Comparison of ENCODE assay signal across 12 cellular contexts in the genomic region with DNA sequence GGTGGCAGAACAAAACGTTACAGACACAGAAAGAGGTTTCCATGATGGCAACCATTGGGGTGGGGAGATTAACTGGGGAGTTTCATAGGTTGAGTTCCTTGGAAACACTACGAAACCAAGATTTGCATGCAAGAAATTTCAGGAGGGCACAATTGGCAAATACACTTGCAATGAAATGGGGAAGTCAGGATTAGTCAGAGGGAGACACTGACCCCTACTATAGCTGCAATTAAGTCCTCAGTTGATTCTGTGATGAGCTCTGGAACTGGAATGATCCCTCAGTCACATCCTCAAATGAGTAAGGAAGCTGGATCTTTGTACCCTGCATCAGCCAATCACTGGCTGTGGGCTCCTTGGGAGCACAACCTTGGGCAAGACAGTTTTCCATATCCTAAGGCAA.
"Had no signal": no experiment of that assay in that cellular context is flagged by ENCODE, and none has a peak within 500 bp of the region (broad histone marks: within the 10 kb centered on the region; RNA-seq: fewer than 3 reads in every experiment).

No MANE protein-coding gene starts in this region.

- H3K27ac Mint-ChIP-seq: activated naive CD8-positive, alpha-beta T cell treated with anti-CD3 and anti-CD28 coated beads for 36 hours; brain; natural killer cell had no signal

- H3K4me3 Mint-ChIP-seq: activated CD4-positive, alpha-beta T cell treated with anti-CD3 and anti-CD28 coated beads, Interleukin-2, amount 10 ng/mL, durations not matched to agents 24 days and 14 days; activated naive CD8-positive, alpha-beta T cell treated with anti-CD3 and anti-CD28 coated beads for 36 hours; brain; natural killer cell had no signal

- H3K27me3 Mint-ChIP-seq: activated CD4-positive, alpha-beta T cell treated with anti-CD3 and anti-CD28 coated beads, Interleukin-2, amount 10 ng/mL, durations not matched to agents 24 days and 14 days; activated naive CD8-positive, alpha-beta T cell treated with anti-CD3 and anti-CD28 coated beads for 36 hours had no signal

- DNase-seq: activated CD4-positive, alpha-beta T cell treated with anti-CD3 and anti-CD28 coated beads, Interleukin-2, amount 10 ng/mL, durations not matched to agents 24 days and 14 days; activated CD4-positive, CD25-positive, alpha-beta regulatory T cell; activated naive CD8-positive, alpha-beta T cell treated with anti-CD3 and anti-CD28 coated beads for 36 hours; amygdala; central memory CD4-positive, alpha-beta T cell; effector CD4-positive, alpha-beta T cell; esophagus squamous epithelium; left ventricle myocardium inferior; mesenchymal stem cell; natural killer cell; sigmoid colon had no signal

- ATAC-seq: natural killer cell had no signal

- H3K9me3 Mint-ChIP-seq: activated CD4-positive, alpha-beta T cell treated with anti-CD3 and anti-CD28 coated beads, Interleukin-2, amount 10 ng/mL, durations not matched to agents 24 days and 14 days; activated naive CD8-positive, alpha-beta T cell treated with anti-CD3 and anti-CD28 coated beads for 36 hours; brain; natural killer cell had no signal

- H3K4me1 Mint-ChIP-seq: brain had no signal

- H3K36me3 Mint-ChIP-seq: activated naive CD8-positive, alpha-beta T cell treated with anti-CD3 and anti-CD28 coated beads for 36 hours; natural killer cell had no signal
